In the genomic region with DNA sequence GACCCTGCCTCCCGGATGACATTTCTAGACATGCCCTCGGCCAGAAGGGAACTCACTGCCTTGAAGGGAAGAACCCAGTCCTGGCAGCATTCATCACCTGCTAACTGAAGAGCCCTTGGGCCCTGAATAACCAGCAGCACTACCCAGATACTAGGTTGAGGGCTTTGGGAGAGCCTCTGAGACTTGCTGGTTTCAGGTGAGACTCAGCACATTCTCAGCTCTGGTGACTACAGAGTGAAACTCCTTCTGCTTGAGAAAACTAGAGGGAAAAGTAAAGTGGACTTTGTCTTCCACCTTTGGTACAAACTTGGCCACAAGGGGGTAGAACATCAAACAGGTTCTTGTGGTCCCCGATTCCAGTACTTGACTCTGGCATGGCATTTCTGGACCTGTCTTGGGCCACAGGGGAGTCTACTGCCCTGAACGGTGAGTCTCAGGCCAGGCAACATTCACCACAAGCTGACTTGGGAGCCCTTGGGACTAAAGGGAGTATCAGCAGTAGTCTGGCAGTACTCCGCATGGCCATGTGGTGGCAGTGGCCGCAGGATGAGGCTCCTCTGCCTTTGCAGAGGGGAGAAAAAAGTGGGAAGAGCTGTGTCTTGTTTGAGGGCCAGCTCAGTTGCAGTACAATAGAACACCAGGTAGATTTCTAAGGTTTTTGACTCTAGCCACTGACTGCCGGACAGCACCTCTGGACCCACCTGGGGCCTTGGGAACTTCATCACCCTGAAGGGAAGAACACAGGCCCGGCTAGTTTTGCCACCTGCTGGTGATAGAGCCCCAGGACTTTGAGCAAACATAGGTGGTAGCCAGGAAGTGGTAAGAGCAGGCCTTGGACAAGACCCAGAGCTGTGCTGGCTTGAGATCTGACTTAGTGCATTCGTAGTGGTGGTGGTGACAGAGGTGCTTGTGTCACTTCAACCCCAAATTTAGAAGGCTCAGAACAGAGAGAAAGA, we compare ENCODE assay signal across 8 cellular contexts.
DNase-seq lines count a peak whose midpoint lies in the region; ATAC-seq and TF ChIP-seq lines count a peak whose summit lies in the region.

No MANE protein-coding gene starts in this region.

- H3K9ac ChIP-seq in OCI-LY1 (ENCODE audit: low read length), result no peak overlapping the region

- no peaks in the 10 kb centered on the region for H4K20me1 ChIP-seq in OCI-LY1 (ENCODE audit: insufficient read depth, low read length)

- no peaks in the 10 kb centered on the region for H3K79me2 ChIP-seq in OCI-LY1 (ENCODE audit: insufficient read depth, low read length)

- H3K27ac ChIP-seq in 22Rv1 (no peak overlapping the region), OCI-LY1 (ENCODE audit: low read depth, low read length, poor library complexity, severe bottlenecking) (no peak overlapping the region)

- no peaks in the 10 kb centered on the region for H3K36me3 ChIP-seq in OCI-LY1 (ENCODE audit: insufficient read depth, low read length)

- 64 to 67% methylated on average over 4 to 9 of the region's 9 CpGs for WGBS in lower leg skin, 2 donors

- DNase-seq in fibroblast of gingiva (ENCODE audit: low read depth), result peak; percentile 4
- DNase-seq in lower leg skin (ENCODE audit: low spot score in 2 of 2), result no peak
- no peak for DNase-seq in activated CD4-positive, alpha-beta T cell treated with anti-CD3 and anti-CD28 coated beads for 1 hour

- peak; percentile 69 for TF ChIP-seq CTCF in 22Rv1 (IDR thresholded peaks at IDR 0.05)
- peak; percentile 64 for TF ChIP-seq CTCF in OCI-LY1 (IDR thresholded peaks at IDR 0.05; ENCODE audit: low read length)
- no peak for TF ChIP-seq CTCF in lower leg skin (IDR thresholded peaks at IDR 0.05)

- no peaks in the 10 kb centered on the region for H3K27me3 ChIP-seq in OCI-LY1 (ENCODE audit: insufficient read depth, low read length)

- intact Hi-C loops in lower leg skin (cut with DNase I; ENCODE audit: low total_unique reads), result no loop called here

- no peak overlapping the region for H3K4me3 ChIP-seq in OCI-LY1 (ENCODE audit: low read depth, low read length, poor library complexity, severe bottlenecking)
- H3K4me3 ChIP-seq in lower leg skin (ENCODE audit: low read depth, poor library complexity, severe bottlenecking), result no peak overlapping the region

- no peaks in the 10 kb centered on the region for H3F3A ChIP-seq in OCI-LY1 (ENCODE audit: insufficient read depth, low read length)

- TF ChIP-seq POLR2A in lower leg skin (IDR thresholded peaks at IDR 0.05), result no peak

- H2AFZ ChIP-seq in OCI-LY1 (ENCODE audit: low read length), result no peak overlapping the region

- H3K9me3 ChIP-seq in OCI-LY1 (ENCODE audit: low read length), result no peaks in the 10 kb centered on the region

- H3K9me2 ChIP-seq in OCI-LY1 (ENCODE audit: low read depth, low read length), result no peaks in the 10 kb centered on the region

- H3K4me1 ChIP-seq in OCI-LY1 (ENCODE audit: insufficient read depth, low read length, severe bottlenecking), result no peaks in the 10 kb centered on the region

- ATAC-seq in GM18868 (IDR thresholded peaks at IDR 0.05; ENCODE audit: unreplicated experiment) (peak; percentile 48), HG02798 (IDR thresholded peaks at IDR 0.05; ENCODE audit: poor library complexity, unreplicated experiment) (no peak), GM19395 (IDR thresholded peaks at IDR 0.05; ENCODE audit: unreplicated experiment) (no peak)

- no peak overlapping the region for H3K4me2 ChIP-seq in OCI-LY1 (ENCODE audit: low read length)

Comparison
In these comparisons a context has a peak if more than half of its experiments do, and no peak if none do; other contexts are left out.
1. CTCF ChIP-seq: peak in 22Rv1 (single experiment) and OCI-LY1 (single experiment); none in lower leg skin (0 of 3).